Comparison of ENCODE assay signal across 25 cellular contexts in the genomic region with DNA sequence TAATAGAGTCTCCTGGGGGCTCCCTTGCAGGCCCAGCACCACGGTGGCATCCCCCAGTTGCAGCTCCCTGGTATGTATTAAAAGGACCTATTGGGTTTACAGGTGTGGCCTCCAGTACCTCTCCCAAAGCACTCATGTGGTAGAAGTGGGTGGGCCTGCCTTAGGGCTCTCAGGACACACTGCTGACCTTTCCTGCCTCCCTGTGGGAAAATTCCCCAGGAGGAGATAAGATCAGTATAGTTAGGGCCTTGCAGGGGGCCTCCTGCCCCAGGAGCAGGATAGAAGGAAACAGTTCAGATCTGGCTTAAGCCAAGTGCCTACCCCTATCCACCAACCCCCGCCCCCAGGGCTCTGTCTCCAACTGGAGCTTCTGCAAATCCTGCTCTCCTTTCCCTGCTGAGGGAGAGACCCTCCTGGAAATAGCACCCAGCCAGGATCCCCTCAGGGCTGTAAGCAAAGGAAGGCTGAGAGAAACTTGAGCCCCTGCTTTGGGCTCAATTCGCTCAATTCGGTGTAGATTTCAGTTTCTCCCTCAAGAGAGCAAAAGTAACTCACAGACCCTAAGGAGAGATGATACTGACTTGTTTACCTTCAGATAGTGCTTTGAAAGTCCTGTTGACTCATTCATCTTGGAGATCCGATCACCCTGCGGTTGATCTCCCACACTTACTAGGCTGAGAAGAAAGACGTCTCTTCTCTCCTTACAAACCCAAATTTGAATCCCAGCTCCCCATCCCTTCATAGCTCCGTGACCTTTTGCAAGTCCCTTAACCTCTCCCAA.
DNase-seq lines count a peak whose midpoint lies in the region; ATAC-seq lines count a peak whose summit lies in the region.
"Had no signal": no experiment of that assay in that cellular context is flagged by ENCODE, and none has a peak within 500 bp of the region (broad histone marks: within the 10 kb centered on the region; RNA-seq: fewer than 3 reads in every experiment).

No MANE protein-coding gene starts in this region.

- no peaks in the 10 kb centered on the region for H3K9me3 ChIP-seq in HAP-1
- H3K9me3 ChIP-seq in SJCRH30 (replicated peaks): peaks cover 5% of the 10 kb centered on the region; the same call in 1 of the 2 replicates
- peaks cover 2% of the 10 kb centered on the region for H3K9me3 ChIP-seq in trophoblast cell (ENCODE audit: insufficient read depth, low read depth, low read length)
- H3K9me3 ChIP-seq: esophagus muscularis mucosa, testis had no signal

- no peak overlapping the region for H3K4ac ChIP-seq in trophoblast cell (ENCODE audit: low read depth, low read length)

- peaks cover 43% of the 10 kb centered on the region for H3K4me1 ChIP-seq in HAP-1
- peaks cover 39% of the 10 kb centered on the region for H3K4me1 ChIP-seq in SJCRH30
- H3K4me1 ChIP-seq in trophoblast cell (ENCODE audit: control insufficient read depth in 1 of 2, insufficient read depth in 2 of 2, low read length in 2 of 2): peaks cover 25 to 39% of the 10 kb centered on the region in 2 experiments

- H2AK5ac ChIP-seq in trophoblast cell (ENCODE audit: low read length): no peak overlapping the region

- H4K8ac ChIP-seq in trophoblast cell (ENCODE audit: low read depth, low read length): no peak overlapping the region

- peak; percentile 36 to 42 for DNase-seq in HAP-1 (ENCODE audit: low spot score in 2 of 2)
- peak; percentile 56 to 61 for DNase-seq in SJCRH30
- DNase-seq in left kidney (ENCODE audit: low read depth, low spot score): peak; percentile 86
- peak; percentile 19 to 23 for DNase-seq in trophoblast cell
- no peak for DNase-seq in NAMALWA (ENCODE audit: low spot score)
- no peak for DNase-seq in OCI-M1 (lab: John Stamatoyannopoulos, UW)
- DNase-seq in hepatic stellate cell (ENCODE audit: low spot score): no peak
- DNase-seq: activated CD4-positive, alpha-beta T cell treated with anti-CD3 and anti-CD28 coated beads for 48 hours; activated naive CD4-positive, alpha-beta T cell treated with anti-CD3 and anti-CD28 coated beads, Interleukin-2, amount 10 ng/mL, durations not matched to agents 7 days and 5 days; activated T-cell treated with anti-CD3 and anti-CD28 coated beads, Interleukin-2, amount 50 U/mL, for 48 hours; DMS79; foreskin melanocyte; NCI-H1105 treated with DMSO at 0.1 percent for 48 hours; NCI-H524; occipital lobe; retina; stimulated activated CD4-positive, alpha-beta T cell treated with anti-CD3 and anti-CD28 coated beads, Interleukin-4, amount 100 ng/mL, for 24 hours; stimulated activated naive B cell treated with anti-CD40 and anti-IgM and Interleukin-4, amounts not matched to agents 10 μg/mL and 1 μg/mL and 100 μg/mL, for 72 hours; testis had no signal

- no peak overlapping the region for H2BK120ac ChIP-seq in trophoblast cell (ENCODE audit: insufficient read depth, low read length, poor library complexity)

- H3K27ac ChIP-seq in SJCRH30 (no peak overlapping the region), trophoblast cell (ENCODE audit: low read depth, low read length) (peak overlapping the region; percentile 59)
- H3K27ac ChIP-seq: BLaER1, coronary artery, esophagus muscularis mucosa, HL-60, testis had no signal

- ATAC-seq in GM21423 (IDR thresholded peaks at IDR 0.05; ENCODE audit: unreplicated experiment): no peak
- ATAC-seq: HepG2; stimulated activated naive B cell treated with anti-CD40 and anti-IgM and Interleukin-4, amounts not matched to agents 10 μg/mL and 1 μg/mL and 100 μg/mL, for 72 hours had no signal

- H2BK5ac ChIP-seq in trophoblast cell (ENCODE audit: low read depth, low read length, poor library complexity): peak overlapping the region; percentile 80

- no peak overlapping the region for H3K18ac ChIP-seq in trophoblast cell (ENCODE audit: low read length)

- no peaks in the 10 kb centered on the region for H3K79me2 ChIP-seq in trophoblast cell (ENCODE audit: control insufficient read depth, insufficient read depth, low read length, poor library complexity)

- no peak overlapping the region for H2AFZ ChIP-seq in trophoblast cell (ENCODE audit: insufficient read depth, low read length, poor library complexity)

- H3K27me3 ChIP-seq in HAP-1 (ENCODE audit: low read depth) (no peaks in the 10 kb centered on the region), SJCRH30 (no peaks in the 10 kb centered on the region), trophoblast cell (ENCODE audit: insufficient read depth, low read length) (no peaks in the 10 kb centered on the region)
- H3K27me3 ChIP-seq: BLaER1, testis had no signal

- peak overlapping the region; percentile 52 for H3K4me2 ChIP-seq in trophoblast cell (ENCODE audit: low read length)
- H3K4me2 ChIP-seq: BLaER1 had no signal

- no CpG with 5 or more reads among the region's 8 CpGs for WGBS in trophoblast cell (ENCODE audit: extremely low coverage, insufficient coverage, insufficient read length)

- no peak overlapping the region for H4K12ac ChIP-seq in trophoblast cell (ENCODE audit: low read depth, low read length)

- H3K4me3 ChIP-seq in HAP-1 (no peak overlapping the region), SJCRH30 (no peak overlapping the region), trophoblast cell (ENCODE audit: low read depth, low read length) (no peak overlapping the region)
- H3K4me3 ChIP-seq: BLaER1, coronary artery, esophagus muscularis mucosa, testis had no signal

- H3K36me3 ChIP-seq in HAP-1 (replicated peaks) (no peaks in the 10 kb centered on the region), SJCRH30 (no peaks in the 10 kb centered on the region), trophoblast cell (ENCODE audit: control insufficient read depth in 1 of 2, insufficient read depth in 2 of 2, low read length in 2 of 2) (no peaks in the 10 kb centered on the region)
- H3K36me3 ChIP-seq: BLaER1, esophagus muscularis mucosa had no signal

- peaks cover 8% of the 10 kb centered on the region for H3K79me1 ChIP-seq in trophoblast cell (ENCODE audit: low read length)

- H4K91ac ChIP-seq in trophoblast cell (ENCODE audit: low read depth, low read length): no peak overlapping the region

- H2BK12ac ChIP-seq in trophoblast cell (ENCODE audit: low read length): peak overlapping the region; percentile 77

- in situ Hi-C loops in HAP-1 (cut with MboI; ENCODE audit: low sequenced_read_pairs): no loop called here

- H3K23ac ChIP-seq in trophoblast cell (ENCODE audit: low read length): no peak overlapping the region

- H3K9ac ChIP-seq in trophoblast cell (ENCODE audit: low read length): peak overlapping the region; percentile 28
- H3K9ac ChIP-seq: BLaER1 had no signal

- H3K14ac ChIP-seq in trophoblast cell (ENCODE audit: low read length): no peak overlapping the region

Comparison
In these comparisons a context has a peak if more than half of its experiments do, and no peak if none do; other contexts are left out.
1. DNase-seq: peak in HAP-1 (2 of 2), SJCRH30 (2 of 2), left kidney (single experiment) and trophoblast cell (2 of 2); none in NAMALWA (single experiment), OCI-M1 (single experiment) and hepatic stellate cell (single experiment).